In genomic region chr6:24494726-24495515, GRCh38 we compare ENCODE assay signal across 1 cellular context.
TF ChIP-seq lines count a peak whose summit lies in the region.

ALDH5A1 (plus strand) TSS chr6:24494969; CDS start chr6:24494997, 28 bp downstream.

TF ChIP-seq in HepG2, 621 proteins besides CTCF, POLR2A, EP300 and RAD21 (continued from another document and continues in another):
- no peak for TF ChIP-seq ZNF263 (CRISPR knock-in tag; IDR thresholded peaks at IDR 0.05)
- 0 out of 2 replicates have a peak, but pooled peaks have one; percentile 25 for TF ChIP-seq ZSCAN30 (CRISPR knock-in tag; IDR thresholded peaks at IDR 0.05)
- TF ChIP-seq SP5 (CRISPR knock-in tag; IDR thresholded peaks at IDR 0.05; ENCODE audit: borderline replicate concordance, low read depth) = no peak
- TF ChIP-seq ZNF431 (CRISPR knock-in tag; IDR thresholded peaks at IDR 0.05; ENCODE audit: borderline replicate concordance, low read depth) = peak; percentile 41; the same call in 1 of the 2 replicates
- TF ChIP-seq AKNA (CRISPR knock-in tag; IDR thresholded peaks at IDR 0.05; ENCODE audit: borderline replicate concordance) = 0 out of 2 replicates have a peak, but pooled peaks have one; percentile 40
- TF ChIP-seq IRF1 (CRISPR knock-in tag; IDR thresholded peaks at IDR 0.05; ENCODE audit: low read depth) = peak; percentile 24; the same call in 1 of the 2 replicates
- TF ChIP-seq TFDP1 (CRISPR knock-in tag; IDR thresholded peaks at IDR 0.05; ENCODE audit: borderline replicate concordance) = peak; percentile 71; the same call in 1 of the 2 replicates
- no peak for TF ChIP-seq GATA4 (IDR thresholded peaks at IDR 0.05; ENCODE audit: borderline replicate concordance, low read depth)
- TF ChIP-seq KDM6A (CRISPR knock-in tag; IDR thresholded peaks at IDR 0.05; ENCODE audit: low read depth) = no peak
- TF ChIP-seq BCL3 (CRISPR knock-in tag; IDR thresholded peaks at IDR 0.05) = peak; percentile 84; the same call in 1 of the 2 replicates
- TF ChIP-seq PRDM4 (CRISPR knock-in tag; IDR thresholded peaks at IDR 0.05; ENCODE audit: borderline replicate concordance) = no peak
- TF ChIP-seq CBX1 (IDR thresholded peaks at IDR 0.05; ENCODE audit: low read depth) = peak; percentile 31
- no peak for TF ChIP-seq SIN3B (IDR thresholded peaks at IDR 0.05; ENCODE audit: low read length)
- 0 out of 2 replicates have a peak, but pooled peaks have one; percentile 59 for TF ChIP-seq KDM4B (CRISPR knock-in tag; IDR thresholded peaks at IDR 0.05)
- peak; percentile 80 for TF ChIP-seq DMAP1 (CRISPR knock-in tag; IDR thresholded peaks at IDR 0.05)
- no peak for TF ChIP-seq SETDB1 (CRISPR knock-in tag; IDR thresholded peaks at IDR 0.05; ENCODE audit: borderline replicate concordance)
- TF ChIP-seq SRF (IDR thresholded peaks at IDR 0.05; ENCODE audit: low read depth, low read length) = no peak
- TF ChIP-seq DMTF1 (CRISPR knock-in tag; IDR thresholded peaks at IDR 0.05) = 0 out of 2 replicates have a peak, but pooled peaks have one; percentile 16
- no peak; the same call in 1 of the 2 replicates for TF ChIP-seq RELA (CRISPR knock-in tag; IDR thresholded peaks at IDR 0.05)
- TF ChIP-seq ZNF589 (CRISPR knock-in tag; conservative IDR thresholded peaks at IDR 0.05) = no peak
- no peak for TF ChIP-seq ZNF337 (CRISPR knock-in tag; IDR thresholded peaks at IDR 0.05; ENCODE audit: borderline replicate concordance, low read depth)
- no peak for TF ChIP-seq HNRNPH1 (optimal IDR thresholded peaks at IDR 0.05; ENCODE audit: low read depth, low read length)
- TF ChIP-seq HOXA9 (CRISPR knock-in tag; IDR thresholded peaks at IDR 0.05; ENCODE audit: borderline replicate concordance) = no peak
- TF ChIP-seq ZNF737 (CRISPR knock-in tag; IDR thresholded peaks at IDR 0.05; ENCODE audit: borderline replicate concordance) = no peak
- no peak for TF ChIP-seq NCOR1 (IDR thresholded peaks at IDR 0.05; ENCODE audit: borderline replicate concordance, low read length)
- no peak for TF ChIP-seq POLR2AphosphoS2 (IDR thresholded peaks at IDR 0.05; ENCODE audit: low read depth, low read length)
- no peak for TF ChIP-seq CREB1 (IDR thresholded peaks at IDR 0.05)
- TF ChIP-seq CREB1 (CRISPR knock-in tag; IDR thresholded peaks at IDR 0.05) = no peak
- TF ChIP-seq PPARG (CRISPR knock-in tag; conservative IDR thresholded peaks at IDR 0.05) = no peak
- TF ChIP-seq MZF1 (CRISPR knock-in tag; IDR thresholded peaks at IDR 0.05; ENCODE audit: borderline replicate concordance) = no peak
- TF ChIP-seq SRSF1 (optimal IDR thresholded peaks at IDR 0.05; ENCODE audit: low read depth, low read length) = peak; percentile 27
- peak; percentile 12; the same call in 1 of the 2 replicates for TF ChIP-seq ZNF331 (CRISPR knock-in tag; IDR thresholded peaks at IDR 0.05)
- no peak; the same call in 1 of the 2 replicates for TF ChIP-seq ARNTL (CRISPR knock-in tag; IDR thresholded peaks at IDR 0.05)
- peak; percentile 97 for TF ChIP-seq YEATS4 (CRISPR knock-in tag; IDR thresholded peaks at IDR 0.05; ENCODE audit: borderline replicate concordance)
- TF ChIP-seq ZHX1 (CRISPR knock-in tag; IDR thresholded peaks at IDR 0.05; ENCODE audit: low read depth) = no peak; the same call in 1 of the 2 replicates
- TF ChIP-seq CREB3 (CRISPR knock-in tag; IDR thresholded peaks at IDR 0.05) = peak; percentile 93; the same call in 1 of the 2 replicates
- peak; percentile 95 for TF ChIP-seq PRMT3 (CRISPR knock-in tag; IDR thresholded peaks at IDR 0.05; ENCODE audit: borderline replicate concordance, low read depth)
- no peak for TF ChIP-seq GATAD1 (CRISPR knock-in tag; IDR thresholded peaks at IDR 0.05)
- peak; percentile 69; the same call in 1 of the 2 replicates for TF ChIP-seq ISL2 (CRISPR knock-in tag; IDR thresholded peaks at IDR 0.05)
- TF ChIP-seq ZNF672 (CRISPR knock-in tag; IDR thresholded peaks at IDR 0.05) = no peak; the same call in none of the 2 replicates
- no peak for TF ChIP-seq ZFP36L2 (CRISPR knock-in tag; IDR thresholded peaks at IDR 0.05)
- TF ChIP-seq NFKB2 (CRISPR knock-in tag; IDR thresholded peaks at IDR 0.05; ENCODE audit: borderline replicate concordance) = peak; percentile 68
- TF ChIP-seq ZNF33B (CRISPR knock-in tag; IDR thresholded peaks at IDR 0.05) = peak; percentile 38; the same call in 1 of the 2 replicates
- TF ChIP-seq ZNF282 (IDR thresholded peaks at IDR 0.05; ENCODE audit: partially characterized antibody) = no peak
- TF ChIP-seq ZNF510 (CRISPR knock-in tag; IDR thresholded peaks at IDR 0.05; ENCODE audit: low read depth) = no peak
- TF ChIP-seq TBX3 (IDR thresholded peaks at IDR 0.05; ENCODE audit: borderline replicate concordance) = no peak
- 0 out of 2 replicates have a peak, but pooled peaks have one; percentile 67 for TF ChIP-seq ZSCAN29 (CRISPR knock-in tag; conservative IDR thresholded peaks at IDR 0.05)
- TF ChIP-seq HNRNPLL (IDR thresholded peaks at IDR 0.05; ENCODE audit: low read depth, low read length, poor library complexity, severe bottlenecking) = peak; percentile 85
- TF ChIP-seq NBN (conservative IDR thresholded peaks at IDR 0.05) = no peak
- no peak for TF ChIP-seq BHLHE40 (IDR thresholded peaks at IDR 0.05; ENCODE audit: low read length)
- no peak for TF ChIP-seq FIP1L1 (IDR thresholded peaks at IDR 0.05; ENCODE audit: borderline replicate concordance, insufficient read depth, low read depth, low read length)
- TF ChIP-seq ZNF546 (CRISPR knock-in tag; conservative IDR thresholded peaks at IDR 0.05) = no peak; the same call in none of the 2 replicates
